In the genomic region with DNA sequence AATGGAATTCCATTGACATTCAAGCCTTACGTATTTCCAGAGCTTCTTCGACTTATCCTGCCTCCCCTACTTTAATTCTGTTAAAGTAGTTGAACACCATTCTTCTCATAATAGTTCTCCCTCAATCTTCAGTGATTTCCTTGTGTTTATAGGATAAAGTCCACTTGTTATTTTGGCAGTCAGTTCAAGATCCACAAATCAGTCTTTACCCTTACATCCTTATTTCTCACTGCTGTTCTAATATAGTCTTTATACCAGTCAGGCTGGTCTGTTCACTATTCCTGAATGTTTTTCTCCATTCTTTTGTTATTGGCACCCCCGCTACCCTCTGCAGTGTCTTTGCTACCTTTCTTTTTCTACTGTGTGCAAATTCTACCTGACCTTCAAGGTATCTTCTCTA, we compare ENCODE assay signal across 1 cellular context.
TF ChIP-seq lines count a peak whose summit lies in the region.

No MANE protein-coding gene starts in this region.

TF ChIP-seq in GM23338, 12 proteins besides CTCF, POLR2A, EP300 and RAD21 (continued from another document):
- TF ChIP-seq, protein P1, sequence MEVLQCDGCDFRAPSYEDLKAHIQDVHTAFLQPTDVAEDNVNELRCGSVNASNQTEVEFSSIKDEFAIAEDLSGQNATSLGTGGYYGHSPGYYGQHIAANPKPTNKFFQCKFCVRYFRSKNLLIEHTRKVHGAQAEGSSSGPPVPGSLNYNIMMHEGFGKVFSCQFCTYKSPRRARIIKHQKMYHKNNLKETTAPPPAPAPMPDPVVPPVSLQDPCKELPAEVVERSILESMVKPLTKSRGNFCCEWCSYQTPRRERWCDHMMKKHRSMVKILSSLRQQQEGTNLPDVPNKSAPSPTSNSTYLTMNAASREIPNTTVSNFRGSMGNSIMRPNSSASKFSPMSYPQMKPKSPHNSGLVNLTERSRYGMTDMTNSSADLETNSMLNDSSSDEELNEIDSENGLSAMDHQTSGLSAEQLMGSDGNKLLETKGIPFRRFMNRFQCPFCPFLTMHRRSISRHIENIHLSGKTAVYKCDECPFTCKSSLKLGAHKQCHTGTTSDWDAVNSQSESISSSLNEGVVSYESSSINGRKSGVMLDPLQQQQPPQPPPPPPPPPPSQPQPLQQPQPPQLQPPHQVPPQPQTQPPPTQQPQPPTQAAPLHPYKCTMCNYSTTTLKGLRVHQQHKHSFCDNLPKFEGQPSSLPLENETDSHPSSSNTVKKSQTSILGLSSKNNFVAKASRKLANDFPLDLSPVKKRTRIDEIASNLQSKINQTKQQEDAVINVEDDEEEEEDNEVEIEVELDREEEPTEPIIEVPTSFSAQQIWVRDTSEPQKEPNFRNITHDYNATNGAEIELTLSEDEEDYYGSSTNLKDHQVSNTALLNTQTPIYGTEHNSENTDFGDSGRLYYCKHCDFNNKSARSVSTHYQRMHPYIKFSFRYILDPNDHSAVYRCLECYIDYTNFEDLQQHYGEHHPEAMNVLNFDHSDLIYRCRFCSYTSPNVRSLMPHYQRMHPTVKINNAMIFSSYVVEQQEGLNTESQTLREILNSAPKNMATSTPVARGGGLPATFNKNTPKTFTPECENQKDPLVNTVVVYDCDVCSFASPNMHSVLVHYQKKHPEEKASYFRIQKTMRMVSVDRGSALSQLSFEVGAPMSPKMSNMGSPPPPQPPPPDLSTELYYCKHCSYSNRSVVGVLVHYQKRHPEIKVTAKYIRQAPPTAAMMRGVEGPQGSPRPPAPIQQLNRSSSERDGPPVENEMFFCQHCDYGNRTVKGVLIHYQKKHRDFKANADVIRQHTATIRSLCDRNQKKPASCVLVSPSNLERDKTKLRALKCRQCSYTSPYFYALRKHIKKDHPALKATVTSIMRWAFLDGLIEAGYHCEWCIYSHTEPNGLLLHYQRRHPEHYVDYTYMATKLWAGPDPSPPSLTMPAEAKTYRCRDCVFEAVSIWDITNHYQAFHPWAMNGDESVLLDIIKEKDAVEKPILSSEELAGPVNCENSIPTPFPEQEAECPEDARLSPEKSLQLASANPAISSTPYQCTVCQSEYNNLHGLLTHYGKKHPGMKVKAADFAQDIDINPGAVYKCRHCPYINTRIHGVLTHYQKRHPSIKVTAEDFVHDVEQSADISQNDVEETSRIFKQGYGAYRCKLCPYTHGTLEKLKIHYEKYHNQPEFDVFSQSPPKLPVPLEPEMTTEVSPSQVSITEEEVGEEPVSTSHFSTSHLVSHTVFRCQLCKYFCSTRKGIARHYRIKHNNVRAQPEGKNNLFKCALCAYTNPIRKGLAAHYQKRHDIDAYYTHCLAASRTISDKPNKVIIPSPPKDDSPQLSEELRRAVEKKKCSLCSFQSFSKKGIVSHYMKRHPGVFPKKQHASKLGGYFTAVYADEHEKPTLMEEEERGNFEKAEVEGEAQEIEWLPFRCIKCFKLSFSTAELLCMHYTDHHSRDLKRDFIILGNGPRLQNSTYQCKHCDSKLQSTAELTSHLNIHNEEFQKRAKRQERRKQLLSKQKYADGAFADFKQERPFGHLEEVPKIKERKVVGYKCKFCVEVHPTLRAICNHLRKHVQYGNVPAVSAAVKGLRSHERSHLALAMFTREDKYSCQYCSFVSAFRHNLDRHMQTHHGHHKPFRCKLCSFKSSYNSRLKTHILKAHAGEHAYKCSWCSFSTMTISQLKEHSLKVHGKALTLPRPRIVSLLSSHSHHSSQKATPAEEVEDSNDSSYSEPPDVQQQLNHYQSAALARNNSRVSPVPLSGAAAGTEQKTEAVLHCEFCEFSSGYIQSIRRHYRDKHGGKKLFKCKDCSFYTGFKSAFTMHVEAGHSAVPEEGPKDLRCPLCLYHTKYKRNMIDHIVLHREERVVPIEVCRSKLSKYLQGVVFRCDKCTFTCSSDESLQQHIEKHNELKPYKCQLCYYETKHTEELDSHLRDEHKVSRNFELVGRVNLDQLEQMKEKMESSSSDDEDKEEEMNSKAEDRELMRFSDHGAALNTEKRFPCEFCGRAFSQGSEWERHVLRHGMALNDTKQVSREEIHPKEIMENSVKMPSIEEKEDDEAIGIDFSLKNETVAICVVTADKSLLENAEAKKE (CRISPR knock-in tag; IDR thresholded peaks at IDR 0.05), result no peak
- TF ChIP-seq ZNF331 (CRISPR knock-in tag; IDR thresholded peaks at IDR 0.05; ENCODE audit: low read depth), result no peak
- TF ChIP-seq NANOG (IDR thresholded peaks at IDR 0.05; ENCODE audit: borderline replicate concordance), result no peak
- no peak for TF ChIP-seq CREB1 (CRISPR knock-in tag; IDR thresholded peaks at IDR 0.05; ENCODE audit: low read depth)
- TF ChIP-seq EZH2phosphoT487 (IDR thresholded peaks at IDR 0.05; ENCODE audit: unreplicated experiment), result no peak
- no peak for TF ChIP-seq POLR2AphosphoS5 (IDR thresholded peaks at IDR 0.05; ENCODE audit: low read depth)
- TF ChIP-seq, protein P2, sequence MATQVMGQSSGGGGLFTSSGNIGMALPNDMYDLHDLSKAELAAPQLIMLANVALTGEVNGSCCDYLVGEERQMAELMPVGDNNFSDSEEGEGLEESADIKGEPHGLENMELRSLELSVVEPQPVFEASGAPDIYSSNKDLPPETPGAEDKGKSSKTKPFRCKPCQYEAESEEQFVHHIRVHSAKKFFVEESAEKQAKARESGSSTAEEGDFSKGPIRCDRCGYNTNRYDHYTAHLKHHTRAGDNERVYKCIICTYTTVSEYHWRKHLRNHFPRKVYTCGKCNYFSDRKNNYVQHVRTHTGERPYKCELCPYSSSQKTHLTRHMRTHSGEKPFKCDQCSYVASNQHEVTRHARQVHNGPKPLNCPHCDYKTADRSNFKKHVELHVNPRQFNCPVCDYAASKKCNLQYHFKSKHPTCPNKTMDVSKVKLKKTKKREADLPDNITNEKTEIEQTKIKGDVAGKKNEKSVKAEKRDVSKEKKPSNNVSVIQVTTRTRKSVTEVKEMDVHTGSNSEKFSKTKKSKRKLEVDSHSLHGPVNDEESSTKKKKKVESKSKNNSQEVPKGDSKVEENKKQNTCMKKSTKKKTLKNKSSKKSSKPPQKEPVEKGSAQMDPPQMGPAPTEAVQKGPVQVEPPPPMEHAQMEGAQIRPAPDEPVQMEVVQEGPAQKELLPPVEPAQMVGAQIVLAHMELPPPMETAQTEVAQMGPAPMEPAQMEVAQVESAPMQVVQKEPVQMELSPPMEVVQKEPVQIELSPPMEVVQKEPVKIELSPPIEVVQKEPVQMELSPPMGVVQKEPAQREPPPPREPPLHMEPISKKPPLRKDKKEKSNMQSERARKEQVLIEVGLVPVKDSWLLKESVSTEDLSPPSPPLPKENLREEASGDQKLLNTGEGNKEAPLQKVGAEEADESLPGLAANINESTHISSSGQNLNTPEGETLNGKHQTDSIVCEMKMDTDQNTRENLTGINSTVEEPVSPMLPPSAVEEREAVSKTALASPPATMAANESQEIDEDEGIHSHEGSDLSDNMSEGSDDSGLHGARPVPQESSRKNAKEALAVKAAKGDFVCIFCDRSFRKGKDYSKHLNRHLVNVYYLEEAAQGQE (IDR thresholded peaks at IDR 0.05; ENCODE audit: unreplicated experiment), result no peak
